Comparison of ENCODE assay signal across 19 cellular contexts in the genomic region with DNA sequence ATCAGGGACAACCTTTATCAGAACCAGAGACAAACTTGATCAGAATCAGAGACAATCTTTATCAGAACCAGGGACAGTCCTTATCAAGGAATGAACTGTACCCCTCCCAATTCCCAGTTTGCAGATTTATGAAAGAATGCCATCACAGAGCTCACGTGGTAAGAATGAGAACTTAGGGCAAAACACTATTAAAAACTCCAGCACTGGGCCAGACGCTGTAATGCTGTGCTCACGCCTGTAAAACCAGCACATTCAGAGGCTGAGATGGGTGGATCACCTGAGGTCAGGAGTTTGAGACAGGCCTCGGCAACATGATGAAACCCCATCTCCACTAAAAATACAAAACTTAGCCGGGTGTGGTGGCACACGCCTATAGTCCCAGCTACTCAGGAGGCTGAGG. TPM values are rescaled to one million over a fixed set of nuclear protein-coding genes. Genes with fewer than 3 reads are reported as not detected.
DNase-seq lines count a peak whose midpoint lies in the region; ATAC-seq and TF ChIP-seq lines count a peak whose summit lies in the region.
"Had no signal": no experiment of that assay in that cellular context is flagged by ENCODE, and none has a peak within 500 bp of the region (broad histone marks: within the 10 kb centered on the region; RNA-seq: fewer than 3 reads in every experiment).

No MANE protein-coding gene starts in this region.

- H3K4me3 ChIP-seq in ACC112 (ENCODE audit: low read depth, low read length) (no peak overlapping the region), fibroblast of the aortic adventitia (ENCODE audit: low read depth, low read length) (no peak overlapping the region)
- no peak overlapping the region for H3K4me3 ChIP-seq in CD8-positive, alpha-beta T cell (ENCODE audit: low read depth, low read length)
- H3K4me3 ChIP-seq: MG63 had no signal

- peaks cover 27% of the 10 kb centered on the region for H3K4me1 Mint-ChIP-seq in osteocyte (ENCODE audit: unreplicated experiment)
- peaks cover 12% of the 10 kb centered on the region for H3K4me1 Mint-ChIP-seq in CD8-positive, alpha-beta T cell (ENCODE audit: low read depth)

- DNase-seq in RWPE1 (ENCODE audit: low spot score) (no peak), fibroblast of the aortic adventitia (ENCODE audit: low read depth) (peak; percentile 44), osteocyte (ENCODE audit: extremely low spot score, unreplicated experiment) (no peak), NCI-H1048 (lab: John Stamatoyannopoulos, UW) (no peak), NOMO-1 treated with DMSO at 0.1 percent for 48 hours (lab: John Stamatoyannopoulos, UW; ENCODE audit: unreplicated experiment) (no peak)
- DNase-seq in CD8-positive, alpha-beta T cell: no peak
- DNase-seq: ACHN, AML-193, Caco-2, EL, MG63, NCI-H1092 treated with DMSO at 0.1 percent for 48 hours, NCI-H2081 treated with DMSO at 0.1 percent for 48 hours, NCI-H510A treated with DMSO at 0.1 percent for 48 hours, SHP77 treated with DMSO at 0.1 percent for 48 hours had no signal

- H3K4me1 ChIP-seq in ACC112 (ENCODE audit: control insufficient read depth, insufficient read depth, low read length, unreplicated experiment): peaks cover 18% of the 10 kb centered on the region
- peaks cover 7% of the 10 kb centered on the region for H3K4me1 ChIP-seq in CD8-positive, alpha-beta T cell (ENCODE audit: insufficient read depth, low read length)

- TF ChIP-seq CTCF in RWPE1 (conservative IDR thresholded peaks at IDR 0.05; ENCODE audit: low read depth) (no peak), fibroblast of the aortic adventitia (IDR thresholded peaks at IDR 0.05; ENCODE audit: insufficient read depth, low read length) (no peak), osteocyte (IDR thresholded peaks at IDR 0.05) (no peak)
- TF ChIP-seq CTCF in CD8-positive, alpha-beta T cell (IDR thresholded peaks at IDR 0.05): no peak

- H3K36me3 ChIP-seq in ACC112 (ENCODE audit: insufficient read depth, low read length): peaks cover 9% of the 10 kb centered on the region
- peaks cover 13% of the 10 kb centered on the region for H3K36me3 ChIP-seq in CD8-positive, alpha-beta T cell (ENCODE audit: insufficient read depth, low read length)

- ATAC-seq in CD8-positive, alpha-beta T cell: no peak
- ATAC-seq in HG03175 (IDR thresholded peaks at IDR 0.05; ENCODE audit: unreplicated experiment): no peak
- ATAC-seq: SK-N-SH treated with all-trans-retinoic acid at 6 μM for 48 hours had no signal

- no peaks in the 10 kb centered on the region for H3K9me3 ChIP-seq in CD8-positive, alpha-beta T cell (ENCODE audit: low read length)
- H3K9me3 ChIP-seq: Caco-2, MG63 had no signal

- no peak overlapping the region for H2AFZ ChIP-seq in ACC112 (ENCODE audit: low read length, unreplicated experiment)

- H3K27ac Mint-ChIP-seq in osteocyte (ENCODE audit: unreplicated experiment): peak overlapping the region; percentile 60
- H3K27ac Mint-ChIP-seq in CD8-positive, alpha-beta T cell: no peak overlapping the region

- H3K79me2 ChIP-seq in ACC112 (ENCODE audit: control insufficient read depth, insufficient read depth, low read length, unreplicated experiment): peaks cover 58% of the 10 kb centered on the region

- CTCF ChIA-PET in RWPE1 (lab: Yijun Ruan, JAX): no interaction called here
- CTCF ChIA-PET in CD8-positive, alpha-beta T cell (lab: Charles Lee): interaction anchor here (1.5 to 2.0 kb wide), 2 partner anchors 15 to 196 kb away, joined by 3 to 5 read pairs; no protein-coding TSS in a partner anchor

- H3K27me3 Mint-ChIP-seq in osteocyte (ENCODE audit: unreplicated experiment): no peaks in the 10 kb centered on the region
- no peaks in the 10 kb centered on the region for H3K27me3 Mint-ChIP-seq in CD8-positive, alpha-beta T cell (ENCODE audit: low read depth)

- H3K9me3 Mint-ChIP-seq in osteocyte (ENCODE audit: unreplicated experiment): no peaks in the 10 kb centered on the region
- H3K9me3 Mint-ChIP-seq in CD8-positive, alpha-beta T cell: no peaks in the 10 kb centered on the region

- intact Hi-C loops in CD8-positive, alpha-beta T cell (cut with DNase I, micrococcal nuclease): no loop called here

- no peaks in the 10 kb centered on the region for H3K27me3 ChIP-seq in ACC112 (ENCODE audit: insufficient read depth, low read length)
- no peaks in the 10 kb centered on the region for H3K27me3 ChIP-seq in CD8-positive, alpha-beta T cell (ENCODE audit: insufficient read depth, low read length)
- H3K27me3 ChIP-seq: MG63 had no signal

- H3K4me3 Mint-ChIP-seq in osteocyte (ENCODE audit: unreplicated experiment): no peak overlapping the region
- no peak overlapping the region for H3K4me3 Mint-ChIP-seq in CD8-positive, alpha-beta T cell
- H3K4me3 Mint-ChIP-seq: CD14-positive monocyte had no signal

- H3K36me3 Mint-ChIP-seq in osteocyte (ENCODE audit: unreplicated experiment): peaks cover 7% of the 10 kb centered on the region
- peaks cover 20% of the 10 kb centered on the region for H3K36me3 Mint-ChIP-seq in CD8-positive, alpha-beta T cell

- POLR2A ChIA-PET in RWPE1 (lab: Yijun Ruan, JAX; ENCODE audit: low non-redundant PET): no interaction called here
- POLR2A ChIA-PET in CD8-positive, alpha-beta T cell (lab: Charles Lee): no interaction called here

- 0 out of 2 replicates have a peak overlapping the region, but pooled peaks have one; percentile 2 for H3K27ac ChIP-seq in ACC112 (ENCODE audit: low read depth, low read length)
- H3K27ac ChIP-seq in RWPE1: peak overlapping the region; percentile 99
- no peak overlapping the region for H3K27ac ChIP-seq in CD8-positive, alpha-beta T cell (ENCODE audit: low read depth, low read length)

RNA-seq across cellular contexts. Expression of gene FBXL18, which starts 4.9 kb away (rescaled TPM):
- 8.4 and 8.6 TPM in 2 replicates for total RNA-seq in fibroblast of the aortic adventitia (ENCODE audit: low replicate concordance)
- 15.8 and 18.2 TPM in 2 replicates for total RNA-seq in osteocyte
- total RNA-seq in CD8-positive, alpha-beta T cell: 1 to 10 TPM; 6.7 to 7.9 TPM

RNA-seq across cellular contexts. Expression of gene ACTB, which starts 21.7 kb away (rescaled TPM):
- 3,820 and 8,760 TPM in 2 replicates for total RNA-seq in fibroblast of the aortic adventitia (ENCODE audit: low replicate concordance)
- 3,263 and 3,275 TPM in 2 replicates for total RNA-seq in osteocyte
- total RNA-seq in CD8-positive, alpha-beta T cell: 1,000 to 10,000 TPM; 1,844 to 1,874 TPM
